Comparison of ENCODE assay signal across 17 cellular contexts in the genomic region with DNA sequence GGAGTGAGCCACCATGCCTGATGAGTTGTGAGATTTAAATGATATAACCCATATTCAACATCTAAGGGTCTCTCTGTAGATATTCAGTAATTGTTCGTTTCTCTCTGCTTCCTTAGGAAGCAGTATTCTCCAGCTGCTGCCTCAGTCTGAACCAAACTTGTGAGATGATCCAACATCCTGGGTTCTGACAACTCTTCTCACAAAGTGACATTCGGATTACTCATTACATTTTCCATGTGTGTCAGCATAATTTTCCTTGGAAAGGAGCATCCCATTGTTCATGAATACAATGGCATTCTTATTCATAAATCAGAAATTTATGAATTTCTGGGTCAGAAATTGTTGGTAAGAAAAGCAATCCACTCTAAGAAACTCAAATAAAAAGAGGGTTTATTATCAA.
"Had no signal": no experiment of that assay in that cellular context is flagged by ENCODE, and none has a peak within 500 bp of the region (broad histone marks: within the 10 kb centered on the region; RNA-seq: fewer than 3 reads in every experiment).

No MANE protein-coding gene starts in this region.

- ATAC-seq: activated T-helper 17 cell treated with anti-CD3 and anti-CD28 coated beads, Interleukin-2, amount 50 U/mL, for 72 hours; esophagus mucosa; gastrocnemius medialis; heart right ventricle; left colon; lower lobe of right lung; stimulated activated effector memory CD8-positive, alpha-beta T cell treated with anti-CD3 and anti-CD28 coated beads, Interleukin-12 subunit alpha, Interleukin-12 subunit beta, amount 100 ng/mL, for 72 hours had no signal

- H3K4me1 Mint-ChIP-seq: activated T-helper 17 cell treated with anti-CD3 and anti-CD28 coated beads, Interleukin-2, amount 50 U/mL, for 72 hours; neural progenitor cell; stimulated activated effector memory CD8-positive, alpha-beta T cell treated with anti-CD3 and anti-CD28 coated beads, Interleukin-12 subunit alpha, Interleukin-12 subunit beta, amount 100 ng/mL, for 72 hours had no signal

- H3K4me3 Mint-ChIP-seq: activated T-helper 17 cell treated with anti-CD3 and anti-CD28 coated beads, Interleukin-2, amount 50 U/mL, for 72 hours; neural progenitor cell; stimulated activated effector memory CD8-positive, alpha-beta T cell treated with anti-CD3 and anti-CD28 coated beads, Interleukin-12 subunit alpha, Interleukin-12 subunit beta, amount 100 ng/mL, for 72 hours; T-helper 1 cell treated with Interleukin-12 subunit alpha and Interleukin-12 subunit beta and Interleukin-4 antibody, amounts not matched to agents 30 μg/mL and 1 μg/mL, for 36 hours had no signal

- H3K36me3 ChIP-seq: gastrocnemius medialis, lower lobe of right lung, neural progenitor cell, ovary, thyroid gland, WERI-Rb-1 had no signal

- FAIRE-seq: bronchial epithelial cell had no signal

- H3K9me3 Mint-ChIP-seq: neural progenitor cell had no signal

- H3K9me3 ChIP-seq: gastrocnemius medialis, lower lobe of right lung, ovary, thyroid gland had no signal

- H3K27ac ChIP-seq: ascending aorta, gastrocnemius medialis, heart right ventricle, lower lobe of right lung, neural progenitor cell, ovary, thyroid gland, WERI-Rb-1 had no signal

- H3K4me3 ChIP-seq: ascending aorta, gastrocnemius medialis, heart right ventricle, lower lobe of right lung, neural progenitor cell, ovary, thyroid gland had no signal

- H3K4me1 ChIP-seq: ascending aorta, gastrocnemius medialis, heart right ventricle, lower lobe of right lung, neural progenitor cell, thyroid gland had no signal

- H2AFZ ChIP-seq: neural progenitor cell had no signal

- H3K9ac ChIP-seq: neural progenitor cell had no signal

- H3K27me3 ChIP-seq: ascending aorta, gastrocnemius medialis, heart right ventricle, neural progenitor cell, ovary, thyroid gland had no signal

- H3K4me2 ChIP-seq: neural progenitor cell had no signal

- H3K27ac Mint-ChIP-seq: activated T-helper 17 cell treated with anti-CD3 and anti-CD28 coated beads, Interleukin-2, amount 50 U/mL, for 72 hours; neural progenitor cell; stimulated activated effector memory CD8-positive, alpha-beta T cell treated with anti-CD3 and anti-CD28 coated beads, Interleukin-12 subunit alpha, Interleukin-12 subunit beta, amount 100 ng/mL, for 72 hours; T-helper 1 cell treated with Interleukin-12 subunit alpha and Interleukin-12 subunit beta and Interleukin-4 antibody, amounts not matched to agents 30 μg/mL and 1 μg/mL, for 36 hours had no signal

- DNase-seq: activated CD4-positive, alpha-beta T cell treated with anti-CD3 and anti-CD28 coated beads, Interleukin-2, amount 50 U/mL, for 48 hours; activated naive CD4-positive, alpha-beta T cell treated with Interleukin-2 at 50 U/mL for 16 hours; gastrocnemius medialis; heart right ventricle; left colon; lower lobe of right lung; midbrain; ovary; thyroid gland; WERI-Rb-1 had no signal

- H3K36me3 Mint-ChIP-seq: neural progenitor cell; stimulated activated effector memory CD8-positive, alpha-beta T cell treated with anti-CD3 and anti-CD28 coated beads, Interleukin-12 subunit alpha, Interleukin-12 subunit beta, amount 100 ng/mL, for 72 hours had no signal
